14 cellular contexts compared by ENCODE assay signal in genomic region chr2:42289222-42289621, GRCh38.
"Had no signal": no experiment of that assay in that cellular context is flagged by ENCODE, and none has a peak within 500 bp of the region (broad histone marks: within the 10 kb centered on the region; RNA-seq: fewer than 3 reads in every experiment).

No MANE protein-coding gene starts in this region.

- H3K9me3 Mint-ChIP-seq: stimulated activated naive CD8-positive, alpha-beta T cell treated with anti-CD3 and anti-CD28 coated beads, Interleukin-15, amount 100 ng/mL, for 72 hours had no signal

- ATAC-seq: left ventricle myocardium superior; stimulated activated naive CD8-positive, alpha-beta T cell treated with anti-CD3 and anti-CD28 coated beads, Interleukin-15, amount 100 ng/mL, for 72 hours had no signal

- H3K4me3 Mint-ChIP-seq: stimulated activated naive CD8-positive, alpha-beta T cell treated with anti-CD3 and anti-CD28 coated beads, Interleukin-15, amount 100 ng/mL, for 72 hours had no signal

- DNase-seq: activated CD4-positive, alpha-beta T cell treated with anti-CD3 and anti-CD28 coated beads for 48 hours; colonic mucosa; effector CD4-positive, alpha-beta T cell; kidney; left ventricle myocardium superior; mesendoderm; sigmoid colon; SJCRH30; stimulated activated CD4-positive, alpha-beta T cell treated with anti-CD3 and anti-CD28 coated beads, Interleukin-2, amount 100 ng/mL, for 24 hours; stimulated activated naive CD8-positive, alpha-beta T cell treated with anti-CD3 and anti-CD28 coated beads, Interleukin-15, amount 100 ng/mL, for 72 hours; SW 1271; T1000; testis; WERI-Rb-1 had no signal

- H3K27me3 Mint-ChIP-seq: stimulated activated naive CD8-positive, alpha-beta T cell treated with anti-CD3 and anti-CD28 coated beads, Interleukin-15, amount 100 ng/mL, for 72 hours had no signal
